ENCODE assay signal across 10 cellular contexts in genomic region chr6:25026723-25027122, GRCh38.
DNase-seq lines count a peak whose midpoint lies in the region; TF ChIP-seq lines count a peak whose summit lies in the region.
"Had no signal": no experiment of that assay in that cellular context is flagged by ENCODE, and none has a peak within 500 bp of the region (broad histone marks: within the 10 kb centered on the region; RNA-seq: fewer than 3 reads in every experiment).

No MANE protein-coding gene starts in this region.

- H3K36me3 ChIP-seq in KOPT-K1 (ENCODE audit: insufficient read depth, low read length) = peaks cover 24% of the 10 kb centered on the region; the same call in 1 of the 2 replicates
- H3K36me3 ChIP-seq: neutrophil had no signal

- no peak for TF ChIP-seq CTCF in Calu3 (IDR thresholded peaks at IDR 0.05; ENCODE audit: unreplicated experiment)

- peak overlapping the region; percentile 65 for H3K27ac ChIP-seq in KOPT-K1 (ENCODE audit: low read depth, low read length, poor library complexity, severe bottlenecking)
- H3K27ac ChIP-seq: neutrophil had no signal

- H3K27ac Mint-ChIP-seq in immature natural killer cell (peak overlapping the region in 5 of 6 donors; percentile 32 to 79 (median 69)), Calu3 (ENCODE audit: unreplicated experiment) (no peak overlapping the region)

- H3K9me3 Mint-ChIP-seq in immature natural killer cell (no peaks in the 10 kb centered on the region), Calu3 (ENCODE audit: low read depth, unreplicated experiment) (no peaks in the 10 kb centered on the region)

- peak; percentile 16 for DNase-seq in DMS 273 treated with DMSO at 0.1 percent for 48 hours (lab: John Stamatoyannopoulos, UW)
- DNase-seq in RPMI8226 = peak; percentile 91
- no peak for DNase-seq in immature natural killer cell
- DNase-seq in Calu3 = no peak
- DNase-seq in NCI-H1930 (lab: John Stamatoyannopoulos, UW) = no peak
- DNase-seq in T1000 (lab: John Stamatoyannopoulos, UW) = no peak
- DNase-seq in nucleus accumbens (lab: John Stamatoyannopoulos, UW) = no peak
- DNase-seq: GF-D8 had no signal

- no TSS peak for BruUV-seq in Calu3 (replicated peaks; lab: Mats Ljungman, UMichigan)

- H3K4me3 Mint-ChIP-seq in immature natural killer cell = peak overlapping the region in 1 of 5 donors; percentile 21
- H3K4me3 Mint-ChIP-seq in Calu3 (ENCODE audit: low read depth, unreplicated experiment) = no peak overlapping the region

- H3K4me1 Mint-ChIP-seq in immature natural killer cell (peaks cover 33 to 36% of the 10 kb centered on the region in 2 donors), Calu3 (ENCODE audit: low read depth, unreplicated experiment) (no peaks in the 10 kb centered on the region)

- H3K36me3 Mint-ChIP-seq in immature natural killer cell (peaks cover 0 to 7% (median 5%) of the 10 kb centered on the region in 3 donors), Calu3 (ENCODE audit: insufficient read depth, unreplicated experiment) (no peaks in the 10 kb centered on the region)

- H3K27me3 Mint-ChIP-seq in immature natural killer cell (ENCODE audit: low read depth in 3 of 3) (peaks cover 0 to 2% (median 1%) of the 10 kb centered on the region in 3 donors), Calu3 (ENCODE audit: unreplicated experiment) (no peaks in the 10 kb centered on the region)

- no peaks in the 10 kb centered on the region for H3K9me3 ChIP-seq in KOPT-K1 (ENCODE audit: insufficient read depth, low read length, poor library complexity, severe bottlenecking)
- H3K9me3 ChIP-seq: neutrophil had no signal

- intact Hi-C loops in Calu3 (cut with micrococcal nuclease; ENCODE audit: unreplicated experiment) = no loop called here

- CTCF ChIA-PET in Calu3 (lab: Charles Lee) = interaction anchor here (0.7 to 4.3 kb wide), 7 partner anchors 9 to 171 kb away, joined by 3 to 22 read pairs (median 3); no protein-coding TSS in a partner anchor

Comparison
In these comparisons a context has a peak if more than half of its experiments do, and no peak if none do; other contexts are left out.
1. DNase-seq: peak in DMS 273 treated with DMSO at 0.1 percent for 48 hours (single experiment) and RPMI8226 (single experiment); none in immature natural killer cell (0 of 3), Calu3 (single experiment), NCI-H1930 (0 of 2), T1000 (single experiment) and nucleus accumbens (0 of 56).